Comparison of ENCODE assay signal across 8 cellular contexts in the genomic region with DNA sequence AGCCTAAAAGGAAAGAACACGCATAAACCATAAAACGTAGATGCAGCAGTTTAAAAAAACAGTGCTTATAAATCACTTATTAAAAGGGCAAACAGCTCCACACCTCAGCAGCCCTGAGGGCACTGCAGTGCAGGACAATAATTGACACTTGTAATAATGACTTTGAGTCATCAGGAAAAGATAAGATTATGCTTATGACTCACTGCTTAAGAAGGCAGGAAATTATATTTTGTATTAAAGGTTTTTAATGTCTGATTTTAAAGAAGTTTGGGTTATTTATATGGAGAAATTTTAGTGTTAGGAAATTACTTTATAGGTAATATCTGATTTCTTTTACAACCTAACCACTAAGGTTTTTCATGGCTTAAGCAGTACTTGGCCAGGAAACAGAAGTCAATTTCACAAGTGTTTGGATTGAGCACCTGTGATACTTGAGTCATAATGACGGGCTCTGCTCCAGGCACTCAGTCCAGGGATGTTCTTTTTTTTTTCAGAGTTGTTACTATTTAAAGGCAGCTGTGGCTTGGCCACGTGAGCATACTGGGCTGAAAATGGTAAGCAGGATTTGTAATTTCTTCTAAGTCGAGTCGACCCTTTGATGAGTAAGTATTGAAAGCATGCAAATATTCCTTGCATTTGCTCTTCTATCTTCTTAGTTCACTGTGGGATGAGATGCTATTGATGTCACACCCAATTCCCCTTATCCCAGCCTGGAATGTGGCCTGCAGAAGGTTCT. TPM values are rescaled to one million over a fixed set of nuclear protein-coding genes. Genes with fewer than 3 reads are reported as not detected.
DNase-seq lines count a peak whose midpoint lies in the region; ATAC-seq and TF ChIP-seq lines count a peak whose summit lies in the region.

No MANE protein-coding gene starts in this region.

- no peak for ATAC-seq in activated CD8-positive, alpha-beta T cell treated with anti-CD3 and anti-CD28 coated beads for 36 hours
- ATAC-seq in activated CD8-positive, alpha-beta T cell treated with anti-CD3 and anti-CD28 coated beads, Interleukin-2, amount 10 ng/mL, durations not matched to agents 7 days and 5 days, result no peak
- ATAC-seq in left cardiac atrium (peak; percentile 49 to 94), GM21717 (IDR thresholded peaks at IDR 0.05; ENCODE audit: unreplicated experiment) (no peak)

- H3K4me3 Mint-ChIP-seq in activated CD8-positive, alpha-beta T cell treated with anti-CD3 and anti-CD28 coated beads for 36 hours, result no peak overlapping the region
- H3K4me3 Mint-ChIP-seq in activated CD8-positive, alpha-beta T cell treated with anti-CD3 and anti-CD28 coated beads, Interleukin-2, amount 10 ng/mL, durations not matched to agents 7 days and 5 days, result no peak overlapping the region
- no peak overlapping the region for H3K4me3 Mint-ChIP-seq in T-helper 2 cell treated with Interferon-gamma antibody and Interleukin-4, amounts not matched to agents 5 μg/mL and 100 μg/mL, for 36 hours

- POLR2A ChIA-PET in activated CD8-positive, alpha-beta T cell treated with anti-CD3 and anti-CD28 coated beads for 36 hours (lab: Charles Lee), result no interaction called here
- POLR2A ChIA-PET in activated CD8-positive, alpha-beta T cell treated with anti-CD3 and anti-CD28 coated beads, Interleukin-2, amount 10 ng/mL, durations not matched to agents 7 days and 5 days (lab: Charles Lee), result no interaction called here
- POLR2A ChIA-PET in RWPE1 (lab: Yijun Ruan, JAX; ENCODE audit: low non-redundant PET), result interaction anchor here (0.6 kb wide), 1 partner anchor 114 kb away, joined by 3 read pairs; no protein-coding TSS in a partner anchor

- intact Hi-C loops in activated CD8-positive, alpha-beta T cell treated with anti-CD3 and anti-CD28 coated beads for 36 hours (cut with micrococcal nuclease), result no loop called here
- intact Hi-C loops in left cardiac atrium (cut with DNase I), result no loop called here
- intact Hi-C loops in transverse colon (cut with DNase I; ENCODE audit: low total_unique reads), result no loop called here

- H3K4me3 ChIP-seq in transverse colon, result no peak overlapping the region

- peaks cover 0 to 20% (median 8%) of the 10 kb centered on the region in 4 donors for H3K4me1 ChIP-seq in transverse colon

- no peak for TF ChIP-seq EP300 in transverse colon (IDR thresholded peaks at IDR 0.05; ENCODE audit: low read depth)

- peaks cover 2% of the 10 kb centered on the region for H3K9me3 Mint-ChIP-seq in activated CD8-positive, alpha-beta T cell treated with anti-CD3 and anti-CD28 coated beads for 36 hours
- H3K9me3 Mint-ChIP-seq in activated CD8-positive, alpha-beta T cell treated with anti-CD3 and anti-CD28 coated beads, Interleukin-2, amount 10 ng/mL, durations not matched to agents 7 days and 5 days (ENCODE audit: insufficient read depth), result peaks cover 4% of the 10 kb centered on the region
- peaks cover 5% of the 10 kb centered on the region for H3K9me3 Mint-ChIP-seq in T-helper 2 cell treated with Interferon-gamma antibody and Interleukin-4, amounts not matched to agents 5 μg/mL and 100 μg/mL, for 36 hours

- peaks cover 2% of the 10 kb centered on the region for H3K36me3 Mint-ChIP-seq in activated CD8-positive, alpha-beta T cell treated with anti-CD3 and anti-CD28 coated beads for 36 hours (ENCODE audit: low read depth)
- no peaks in the 10 kb centered on the region for H3K36me3 Mint-ChIP-seq in activated CD8-positive, alpha-beta T cell treated with anti-CD3 and anti-CD28 coated beads, Interleukin-2, amount 10 ng/mL, durations not matched to agents 7 days and 5 days (ENCODE audit: low read depth)
- H3K36me3 Mint-ChIP-seq in T-helper 2 cell treated with Interferon-gamma antibody and Interleukin-4, amounts not matched to agents 5 μg/mL and 100 μg/mL, for 36 hours (ENCODE audit: low read depth), result no peaks in the 10 kb centered on the region

- WGBS in transverse colon (ENCODE audit: low coverage in 1 of 2), 2 donors, result 0 to 23% methylated on average over 4 to 6 of the region's 6 CpGs

- no peak overlapping the region for H3K27ac Mint-ChIP-seq in activated CD8-positive, alpha-beta T cell treated with anti-CD3 and anti-CD28 coated beads for 36 hours
- H3K27ac Mint-ChIP-seq in activated CD8-positive, alpha-beta T cell treated with anti-CD3 and anti-CD28 coated beads, Interleukin-2, amount 10 ng/mL, durations not matched to agents 7 days and 5 days, result no peak overlapping the region
- no peak overlapping the region for H3K27ac Mint-ChIP-seq in T-helper 2 cell treated with Interferon-gamma antibody and Interleukin-4, amounts not matched to agents 5 μg/mL and 100 μg/mL, for 36 hours

- peaks cover 6% of the 10 kb centered on the region for H3K4me1 Mint-ChIP-seq in activated CD8-positive, alpha-beta T cell treated with anti-CD3 and anti-CD28 coated beads for 36 hours (ENCODE audit: low read depth)
- H3K4me1 Mint-ChIP-seq in activated CD8-positive, alpha-beta T cell treated with anti-CD3 and anti-CD28 coated beads, Interleukin-2, amount 10 ng/mL, durations not matched to agents 7 days and 5 days (ENCODE audit: low read depth), result no peaks in the 10 kb centered on the region
- no peaks in the 10 kb centered on the region for H3K4me1 Mint-ChIP-seq in T-helper 2 cell treated with Interferon-gamma antibody and Interleukin-4, amounts not matched to agents 5 μg/mL and 100 μg/mL, for 36 hours (ENCODE audit: low read depth)

- DNase-seq in activated CD8-positive, alpha-beta T cell treated with anti-CD3 and anti-CD28 coated beads for 36 hours, result peak; percentile 14
- DNase-seq in activated CD8-positive, alpha-beta T cell treated with anti-CD3 and anti-CD28 coated beads, Interleukin-2, amount 10 ng/mL, durations not matched to agents 7 days and 5 days, result no peak
- DNase-seq in RWPE1 (ENCODE audit: low spot score) (peak; percentile 79), left cardiac atrium (peak; percentile 35), transverse colon (peak; percentile 31), germinal center (ENCODE audit: low spot score) (no peak)
- no peak for DNase-seq in T-helper 2 cell treated with Interferon-gamma antibody and Interleukin-4, amounts not matched to agents 5 μg/mL and 100 μg/mL, for 36 hours (ENCODE audit: low spot score)

- no peak for TF ChIP-seq CTCF in activated CD8-positive, alpha-beta T cell treated with anti-CD3 and anti-CD28 coated beads for 36 hours (IDR thresholded peaks at IDR 0.05)
- no peak for TF ChIP-seq CTCF in RWPE1 (conservative IDR thresholded peaks at IDR 0.05; ENCODE audit: low read depth)
- TF ChIP-seq CTCF in transverse colon (IDR thresholded peaks at IDR 0.05), result no peak

- no peaks in the 10 kb centered on the region for H3K9me3 ChIP-seq in transverse colon

- peaks cover 0 to 1% (median 0%) of the 10 kb centered on the region in 4 donors for H3K36me3 ChIP-seq in transverse colon

- TF ChIP-seq POLR2A in transverse colon (IDR thresholded peaks at IDR 0.05), result no peak

- in situ Hi-C loops in transverse colon (cut with MboI; ENCODE audit: low pct_ligation_motif_present in 1 of 4, low pct_unique_long_range_greater_than_20kb in 1 of 4, low sequenced_read_pairs in 3 of 4), result no loop called here

- H3K27me3 ChIP-seq in transverse colon, result no peaks in the 10 kb centered on the region

- peaks cover 2% of the 10 kb centered on the region for H3K27me3 Mint-ChIP-seq in activated CD8-positive, alpha-beta T cell treated with anti-CD3 and anti-CD28 coated beads for 36 hours
- H3K27me3 Mint-ChIP-seq in activated CD8-positive, alpha-beta T cell treated with anti-CD3 and anti-CD28 coated beads, Interleukin-2, amount 10 ng/mL, durations not matched to agents 7 days and 5 days (ENCODE audit: low read depth), result peaks cover 3% of the 10 kb centered on the region
- H3K27me3 Mint-ChIP-seq in T-helper 2 cell treated with Interferon-gamma antibody and Interleukin-4, amounts not matched to agents 5 μg/mL and 100 μg/mL, for 36 hours (ENCODE audit: low read depth), result peaks cover 17% of the 10 kb centered on the region

- CTCF ChIA-PET in activated CD8-positive, alpha-beta T cell treated with anti-CD3 and anti-CD28 coated beads for 36 hours (lab: Charles Lee), result interaction anchor here (0.9 to 2.0 kb wide), 3 partner anchors 8 to 23 kb away, joined by 3 to 6 read pairs (median 3); no protein-coding TSS in a partner anchor
- CTCF ChIA-PET in activated CD8-positive, alpha-beta T cell treated with anti-CD3 and anti-CD28 coated beads, Interleukin-2, amount 10 ng/mL, durations not matched to agents 7 days and 5 days (lab: Charles Lee), result interaction anchor here (0.9 to 1.1 kb wide), 2 partner anchors 14 to 261 kb away, joined by 4 read pairs; no protein-coding TSS in a partner anchor
- CTCF ChIA-PET in RWPE1 (lab: Yijun Ruan, JAX), result no interaction called here

- H3K27ac ChIP-seq in RWPE1, result peak overlapping the region; percentile 89
- H3K27ac ChIP-seq in transverse colon, result peak overlapping the region; percentile 4 to 52 (median 36)

RNA-seq across cellular contexts. Expression of a gene that starts 21.6 kb away (rescaled TPM):
- not detected for total RNA-seq in activated CD8-positive, alpha-beta T cell treated with anti-CD3 and anti-CD28 coated beads for 36 hours
- not detected for total RNA-seq in activated CD8-positive, alpha-beta T cell treated with anti-CD3 and anti-CD28 coated beads, Interleukin-2, amount 10 ng/mL, durations not matched to agents 7 days and 5 days
- total RNA-seq in left cardiac atrium, result under 1 TPM in 1 of 2 donors, not detected in 1; 0.18 TPM
- under 1 TPM in 2 of 4 donors, not detected in 2; 0.32 to 0.41 TPM for total RNA-seq in transverse colon

RNA-seq across cellular contexts. Expression of a gene that starts 24.0 kb away (rescaled TPM):
- 1 to 10 TPM; 4.7 TPM for total RNA-seq in activated CD8-positive, alpha-beta T cell treated with anti-CD3 and anti-CD28 coated beads for 36 hours
- 1 to 10 TPM; 5.1 to 6.7 TPM for total RNA-seq in activated CD8-positive, alpha-beta T cell treated with anti-CD3 and anti-CD28 coated beads, Interleukin-2, amount 10 ng/mL, durations not matched to agents 7 days and 5 days
- 1 to 10 TPM; 8.6 to 9.1 TPM for total RNA-seq in left cardiac atrium
- total RNA-seq in transverse colon, result 10 to 100 TPM in 1 of 4 donors, 1 to 10 TPM in 3; 3.7 to 10.3 (median 7.8) TPM

Comparison
In these comparisons a context has a peak if more than half of its experiments do, and no peak if none do; other contexts are left out.
1. DNase-seq: peak in activated CD8-positive, alpha-beta T cell treated with anti-CD3 and anti-CD28 coated beads for 36 hours (single experiment), RWPE1 (single experiment), left cardiac atrium (single experiment) and transverse colon (single experiment); none in activated CD8-positive, alpha-beta T cell treated with anti-CD3 and anti-CD28 coated beads, Interleukin-2, amount 10 ng/mL, durations not matched to agents 7 days and 5 days (single experiment), T-helper 2 cell treated with Interferon-gamma antibody and Interleukin-4, amounts not matched to agents 5 μg/mL and 100 μg/mL, for 36 hours (single experiment) and germinal center (single experiment).
2. ATAC-seq: peak in left cardiac atrium (2 of 2); none in activated CD8-positive, alpha-beta T cell treated with anti-CD3 and anti-CD28 coated beads for 36 hours (single experiment), activated CD8-positive, alpha-beta T cell treated with anti-CD3 and anti-CD28 coated beads, Interleukin-2, amount 10 ng/mL, durations not matched to agents 7 days and 5 days (single experiment) and GM21717 (single experiment).